Comparison of ENCODE assay signal across 8 cellular contexts in the genomic region with DNA sequence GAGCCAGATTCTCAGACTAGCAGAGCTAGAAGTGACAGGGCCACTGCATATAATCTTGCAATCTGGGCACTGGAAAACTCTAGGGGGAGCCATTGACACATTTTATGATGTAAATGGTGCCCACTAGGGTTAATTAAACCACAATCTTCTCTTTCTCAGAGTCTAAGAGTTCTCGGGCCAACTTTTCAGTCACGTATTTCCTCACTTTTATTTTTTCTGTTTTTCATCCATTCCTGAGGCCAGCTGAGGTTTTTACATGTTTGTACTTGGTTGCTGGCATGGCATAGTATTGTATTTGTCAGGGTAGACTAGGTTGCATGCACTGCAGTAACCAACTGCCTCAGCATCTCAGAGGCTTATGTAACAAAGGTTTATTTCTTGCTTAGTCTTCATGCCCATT.
A peak's percentile ranks its signal among the peaks of the same experiment; 100 is the strongest.
DNase-seq lines count a peak whose midpoint lies in the region; ATAC-seq and TF ChIP-seq lines count a peak whose summit lies in the region.

No MANE protein-coding gene starts in this region.

- H4K20me1 ChIP-seq in HCT116 (ENCODE audit: insufficient read depth) (no peaks in the 10 kb centered on the region), neural progenitor cell (ENCODE audit: low read depth) (no peaks in the 10 kb centered on the region)

- H3K27ac ChIP-seq in HCT116 (ENCODE audit: low read depth, low read length) (no peak overlapping the region), neural progenitor cell (no peak overlapping the region)

- H2AFZ ChIP-seq in HCT116 (ENCODE audit: low read depth, low read length, poor library complexity, severe bottlenecking) (no peak overlapping the region), neural progenitor cell (replicated peaks) (no peak overlapping the region)

- H3K36me3 Mint-ChIP-seq in neural progenitor cell = no peaks in the 10 kb centered on the region
- H3K36me3 Mint-ChIP-seq in activated CD4-positive, alpha-beta memory T cell treated with anti-CD3 and anti-CD28 coated beads, Interleukin-2, amount 10 ng/mL, durations not matched to agents 7 days and 5 days (ENCODE audit: low read depth) = no peaks in the 10 kb centered on the region

- DNase-seq in BJ (ENCODE audit: low read depth) = no peak
- DNase-seq in HCT116 (ENCODE audit: low read depth, low spot score) = peak; percentile 31
- peak; percentile 48 for DNase-seq in NCI-H526 treated with DMSO at 0.1 percent for 48 hours (lab: John Stamatoyannopoulos, UW)
- peak; percentile 55 for DNase-seq in cerebellum (ENCODE audit: low spot score)
- peak; percentile 80 for DNase-seq in neural progenitor cell (ENCODE audit: low spot score)
- DNase-seq in activated CD4-positive, alpha-beta memory T cell treated with anti-CD3 and anti-CD28 coated beads, Interleukin-2, amount 10 ng/mL, durations not matched to agents 7 days and 5 days = no peak
- no peak for DNase-seq in T-helper 9 cell

- H3K27me3 ChIP-seq in BJ (ENCODE audit: control insufficient read depth, insufficient read depth, low read length) = no peaks in the 10 kb centered on the region
- H3K27me3 ChIP-seq in HCT116 (ENCODE audit: insufficient read depth, low read length) = peaks cover 17% of the 10 kb centered on the region; the same call in 1 of the 2 replicates
- H3K27me3 ChIP-seq in neural progenitor cell = peaks cover 6% of the 10 kb centered on the region

- H3K4me1 Mint-ChIP-seq in neural progenitor cell = peaks cover 4% of the 10 kb centered on the region
- H3K4me1 Mint-ChIP-seq in activated CD4-positive, alpha-beta memory T cell treated with anti-CD3 and anti-CD28 coated beads, Interleukin-2, amount 10 ng/mL, durations not matched to agents 7 days and 5 days = no peaks in the 10 kb centered on the region

- no peaks in the 10 kb centered on the region for H3K9me2 ChIP-seq in HCT116 (ENCODE audit: insufficient read depth)

- peak; percentile 88 for ATAC-seq in HCT116
- no peak for ATAC-seq in HG03378 (IDR thresholded peaks at IDR 0.05; ENCODE audit: unreplicated experiment)

- no TSS peak for BruUV-seq in HCT116 (replicated peaks; lab: Mats Ljungman, UMichigan)

- TF ChIP-seq CTCF in BJ (IDR thresholded peaks at IDR 0.05; ENCODE audit: insufficient read depth, low read depth, low read length) (peak; percentile 14; the same call in 1 of the 2 replicates), HCT116 (IDR thresholded peaks at IDR 0.05 in 2 of 3, conservative IDR thresholded peaks at IDR 0.05 in 1 of 3; ENCODE audit: borderline replicate concordance in 1 of 3, insufficient read depth in 1 of 3, low read depth in 2 of 3, low read length in 2 of 3) (peak; percentile 49 to 67 (median 55); a peak in 5 of 6 replicates), neural progenitor cell (IDR thresholded peaks at IDR 0.05) (peak; percentile 82)

- POLR2A ChIA-PET in BJ (lab: Charles Lee) = interaction anchor here (0.6 kb wide), 1 partner anchor 50 kb away, joined by 3 read pairs; no protein-coding TSS in a partner anchor
- POLR2A ChIA-PET in HCT116 (lab: Charles Lee) = no interaction called here
- POLR2A ChIA-PET in activated CD4-positive, alpha-beta memory T cell treated with anti-CD3 and anti-CD28 coated beads, Interleukin-2, amount 10 ng/mL, durations not matched to agents 7 days and 5 days (lab: Charles Lee) = no interaction called here

- H3K27ac Mint-ChIP-seq in neural progenitor cell = no peak overlapping the region
- no peak overlapping the region for H3K27ac Mint-ChIP-seq in activated CD4-positive, alpha-beta memory T cell treated with anti-CD3 and anti-CD28 coated beads, Interleukin-2, amount 10 ng/mL, durations not matched to agents 7 days and 5 days

- no peak for TF ChIP-seq POLR2A in HCT116 (IDR thresholded peaks at IDR 0.05; ENCODE audit: borderline replicate concordance, extremely low read depth, insufficient read depth, insufficient read length)

- peak; percentile 71 for TF ChIP-seq RAD21 in HCT116 (IDR thresholded peaks at IDR 0.05; ENCODE audit: low read depth)

- H3K4me3 ChIP-seq in BJ (ENCODE audit: low read depth, low read length) (no peak overlapping the region), HCT116 (replicated peaks in 1 of 2; ENCODE audit: low read depth in 1 of 2, low read length in 2 of 2) (no peak overlapping the region), neural progenitor cell (no peak overlapping the region)

- H3K4me3 Mint-ChIP-seq in neural progenitor cell = no peak overlapping the region
- H3K4me3 Mint-ChIP-seq in activated CD4-positive, alpha-beta memory T cell treated with anti-CD3 and anti-CD28 coated beads, Interleukin-2, amount 10 ng/mL, durations not matched to agents 7 days and 5 days = no peak overlapping the region

- H3K4me2 ChIP-seq in HCT116 (ENCODE audit: low read length) = no peak overlapping the region
- H3K4me2 ChIP-seq in neural progenitor cell = no peak overlapping the region

- H3K36me3 ChIP-seq in BJ (ENCODE audit: control insufficient read depth, insufficient read depth, low read length) = no peaks in the 10 kb centered on the region
- H3K36me3 ChIP-seq in HCT116 (ENCODE audit: control insufficient read depth in 1 of 2, insufficient read depth in 2 of 2, low read length in 2 of 2) = no peaks in the 10 kb centered on the region
- H3K36me3 ChIP-seq in neural progenitor cell = no peaks in the 10 kb centered on the region

- H3K4me1 ChIP-seq in HCT116 (ENCODE audit: control insufficient read depth in 1 of 2, insufficient read depth in 2 of 2, low read length in 2 of 2) (no peaks in the 10 kb centered on the region), neural progenitor cell (no peaks in the 10 kb centered on the region)

- CTCF ChIA-PET in BJ (lab: Yijun Ruan, JAX) (no interaction called here), HCT116 (lab: Charles Lee) (interaction anchor here (0.6 to 2.7 kb wide), 10 partner anchors 15 to 1145 kb away, joined by 3 to 20 read pairs (median 3); no protein-coding TSS in a partner anchor)
- CTCF ChIA-PET in activated CD4-positive, alpha-beta memory T cell treated with anti-CD3 and anti-CD28 coated beads, Interleukin-2, amount 10 ng/mL, durations not matched to agents 7 days and 5 days (lab: Charles Lee) = interaction anchor here (1.4 kb wide), 1 partner anchor 214 kb away, joined by 3 read pairs; no protein-coding TSS in a partner anchor

- H3K9me3 ChIP-seq in HCT116 (ENCODE audit: control insufficient read depth in 1 of 2, insufficient read depth in 1 of 2, low read depth in 1 of 2, low read length in 2 of 2) = no peaks in the 10 kb centered on the region
- peaks cover 7% of the 10 kb centered on the region for H3K9me3 ChIP-seq in neural progenitor cell (ENCODE audit: low read depth)

- RAD21 ChIA-PET in HCT116 (lab: Charles Lee; ENCODE audit: low non-redundant PET in 1 of 2, low total read pairs in 2 of 2, uncharacterized antibody in 2 of 2, unreplicated experiment in 2 of 2) = no interaction called here

- peaks cover 10% of the 10 kb centered on the region for H3K9me3 Mint-ChIP-seq in neural progenitor cell
- H3K9me3 Mint-ChIP-seq in activated CD4-positive, alpha-beta memory T cell treated with anti-CD3 and anti-CD28 coated beads, Interleukin-2, amount 10 ng/mL, durations not matched to agents 7 days and 5 days = no peaks in the 10 kb centered on the region

- intact Hi-C loops in HCT116 (cut with micrococcal nuclease) = loop anchor here (2.0 to 10.0 kb wide), 2 partner anchors 592 to 1146 kb away; no protein-coding TSS in a partner anchor

- H3K79me2 ChIP-seq in HCT116 (ENCODE audit: insufficient read depth, low read length) (no peaks in the 10 kb centered on the region), neural progenitor cell (ENCODE audit: low read depth) (no peaks in the 10 kb centered on the region)

- H3F3A ChIP-seq in neural progenitor cell (ENCODE audit: low read depth) = no peaks in the 10 kb centered on the region

- H3K9ac ChIP-seq in HCT116 (ENCODE audit: low read length) (no peak overlapping the region), neural progenitor cell (no peak overlapping the region)

- no peaks in the 10 kb centered on the region for H3K27me3 Mint-ChIP-seq in neural progenitor cell (ENCODE audit: insufficient read depth, low read depth)
- peaks cover 11% of the 10 kb centered on the region for H3K27me3 Mint-ChIP-seq in activated CD4-positive, alpha-beta memory T cell treated with anti-CD3 and anti-CD28 coated beads, Interleukin-2, amount 10 ng/mL, durations not matched to agents 7 days and 5 days

TF ChIP-seq in HCT116, 20 proteins besides CTCF, POLR2A, EP300 and RAD21:
- TF ChIP-seq JUND (IDR thresholded peaks at IDR 0.05) (no peak), SIN3A (IDR thresholded peaks at IDR 0.05; ENCODE audit: low read depth) (no peak), ZFX (IDR thresholded peaks at IDR 0.05) (no peak), EGR1 (IDR thresholded peaks at IDR 0.05; ENCODE audit: low read depth) (no peak), POLR2AphosphoS5 (IDR thresholded peaks at IDR 0.05; ENCODE audit: low read depth, low read length) (no peak)
TF ChIP-seq in HCT116: peak in this region for 0.

Comparison
In these comparisons a context has a peak if more than half of its experiments do, and no peak if none do; other contexts are left out.
1. DNase-seq: peak in HCT116 (single experiment), NCI-H526 treated with DMSO at 0.1 percent for 48 hours (single experiment), cerebellum (single experiment) and neural progenitor cell (single experiment); none in BJ (single experiment), activated CD4-positive, alpha-beta memory T cell treated with anti-CD3 and anti-CD28 coated beads, Interleukin-2, amount 10 ng/mL, durations not matched to agents 7 days and 5 days (single experiment) and T-helper 9 cell (single experiment).
2. CTCF ChIP-seq: peak in every context shown above with its lines; median percentile 82 in neural progenitor cell; 55 in HCT116; 14 in BJ.